7 cellular contexts compared by ENCODE assay signal in the genomic region with DNA sequence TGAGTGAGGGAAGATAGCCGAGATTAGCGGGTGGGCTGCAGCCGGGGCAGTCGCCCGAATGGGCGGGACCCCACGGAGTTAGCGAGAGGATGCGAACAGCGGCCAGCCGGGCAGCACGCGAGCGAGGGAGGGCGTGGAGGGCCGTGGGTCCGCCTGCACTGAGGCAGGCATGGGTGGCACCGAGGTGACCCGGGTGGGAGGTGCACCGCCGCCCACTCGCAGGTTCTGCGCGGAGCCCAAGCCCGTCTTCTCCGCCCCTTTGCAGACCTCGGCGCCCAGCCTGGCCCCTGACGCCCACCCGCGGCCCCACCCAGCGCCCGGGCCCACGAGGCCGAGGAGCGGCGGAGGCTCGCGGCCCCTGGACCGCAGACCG.
DNase-seq lines count a peak whose midpoint lies in the region; ATAC-seq and TF ChIP-seq lines count a peak whose summit lies in the region.
"Not testable (repeated sequence)": the region's sequence is repeated elsewhere in the genome, so short reads cannot be mapped to it uniquely, and the experiment has no call there.

No MANE protein-coding gene starts in this region.

- not testable (repeated sequence) for H3K27me3 ChIP-seq in esophagus squamous epithelium, neural progenitor cell

- H3K9me3 ChIP-seq in OCI-LY7 (ENCODE audit: low read length); esophagus squamous epithelium; neural progenitor cell (ENCODE audit: low read depth): not testable (repeated sequence)

- not testable (repeated sequence) for H3K4me1 Mint-ChIP-seq in activated T-cell treated with anti-CD3 and anti-CD28 coated beads, Interleukin-2, amount 50 U/mL, for 4 hours (ENCODE audit: low read depth); neural progenitor cell

- peak overlapping the region; percentile 55 for H3K4me3 ChIP-seq in OCI-LY7 (ENCODE audit: low read depth, low read length, poor library complexity, severe bottlenecking)
- peak overlapping the region in 3 of 4 donors; percentile 35 to 61 (median 49) for H3K4me3 ChIP-seq in esophagus squamous epithelium
- peak overlapping the region; percentile 30 for H3K4me3 ChIP-seq in neural progenitor cell

- not testable (repeated sequence) for TF ChIP-seq CTCF in OCI-LY7 (conservative IDR thresholded peaks at IDR 0.05; ENCODE audit: low read length); esophagus squamous epithelium (IDR thresholded peaks at IDR 0.05); neural progenitor cell (IDR thresholded peaks at IDR 0.05)

- not testable (repeated sequence) for H3K9me2 ChIP-seq in OCI-LY7 (ENCODE audit: insufficient read depth, low read length)

- TF ChIP-seq POLR2A in esophagus squamous epithelium (IDR thresholded peaks at IDR 0.05): not testable (repeated sequence)

- H4K20me1 ChIP-seq in OCI-LY7 (ENCODE audit: insufficient read depth, low read length); neural progenitor cell (ENCODE audit: low read depth): not testable (repeated sequence)

- not testable (repeated sequence) for H3K4me1 ChIP-seq in OCI-LY7 (ENCODE audit: insufficient read depth, low read length, poor library complexity, severe bottlenecking); esophagus squamous epithelium; neural progenitor cell

- POLR2A ChIA-PET in OCI-LY7 (lab: Charles Lee): not testable (repeated sequence)

- not testable (repeated sequence) for H3K9me3 Mint-ChIP-seq in activated T-cell treated with anti-CD3 and anti-CD28 coated beads, Interleukin-2, amount 50 U/mL, for 4 hours; neural progenitor cell

- H3K27me3 Mint-ChIP-seq in activated T-cell treated with anti-CD3 and anti-CD28 coated beads, Interleukin-2, amount 50 U/mL, for 4 hours (ENCODE audit: low read depth); neural progenitor cell (ENCODE audit: insufficient read depth, low read depth): not testable (repeated sequence)

- not testable (repeated sequence) for H3K27ac ChIP-seq in OCI-LY7 (ENCODE audit: low read depth, low read length, poor library complexity, severe bottlenecking); neural progenitor cell
- H3K27ac ChIP-seq in esophagus squamous epithelium: peak overlapping the region in 1 of 4 donors; percentile 42

- not testable (repeated sequence) for H3K36me3 ChIP-seq in OCI-LY7 (ENCODE audit: insufficient read depth, low read length); esophagus squamous epithelium; neural progenitor cell

- not testable (repeated sequence) for H3K9ac ChIP-seq in neural progenitor cell

- not testable (repeated sequence) for H2AFZ ChIP-seq in OCI-LY7 (ENCODE audit: low read length); neural progenitor cell (replicated peaks)

- not testable (repeated sequence) for H3K4me3 Mint-ChIP-seq in activated T-cell treated with anti-CD3 and anti-CD28 coated beads, Interleukin-2, amount 50 U/mL, for 4 hours; neural progenitor cell

- peak overlapping the region; percentile 62; the same call in 1 of the 2 replicates for H3K4me2 ChIP-seq in OCI-LY7 (ENCODE audit: low read length)
- not testable (repeated sequence) for H3K4me2 ChIP-seq in neural progenitor cell

- DNase-seq in OCI-LY7 (ENCODE audit: low spot score); activated T-cell treated with anti-CD3 and anti-CD28 coated beads, Interleukin-2, amount 50 U/mL, for 4 hours; esophagus squamous epithelium (lab: John Stamatoyannopoulos, UW); neural progenitor cell (ENCODE audit: low spot score): not testable (repeated sequence)

- H3F3A ChIP-seq in neural progenitor cell (ENCODE audit: low read depth): not testable (repeated sequence)

- BruUV-seq in OCI-LY7 (replicated peaks; lab: Mats Ljungman, UMichigan): not testable (repeated sequence)

- ATAC-seq in GM18517 (IDR thresholded peaks at IDR 0.05; ENCODE audit: unreplicated experiment) (peak; percentile 17), GM21390 (IDR thresholded peaks at IDR 0.05; ENCODE audit: unreplicated experiment) (peak; percentile 14), HG02885 (IDR thresholded peaks at IDR 0.05; ENCODE audit: poor library complexity, unreplicated experiment) (peak; percentile 24)
- ATAC-seq in activated T-cell treated with anti-CD3 and anti-CD28 coated beads, Interleukin-2, amount 50 U/mL, for 4 hours: peak; percentile 36 to 45

- H3K79me2 ChIP-seq in OCI-LY7 (ENCODE audit: insufficient read depth, low read depth, low read length); neural progenitor cell (ENCODE audit: low read depth): not testable (repeated sequence)

- not testable (repeated sequence) for H3K27ac Mint-ChIP-seq in neural progenitor cell

- intact Hi-C loops in OCI-LY7 (cut with micrococcal nuclease; ENCODE audit: unreplicated experiment); esophagus squamous epithelium (cut with DNase I): not testable (repeated sequence)

- not testable (repeated sequence) for H3K36me3 Mint-ChIP-seq in activated T-cell treated with anti-CD3 and anti-CD28 coated beads, Interleukin-2, amount 50 U/mL, for 4 hours (ENCODE audit: insufficient read depth); neural progenitor cell

- no CpG with 5 or more reads among the region's 41 CpGs for WGBS in esophagus squamous epithelium, 2 donors

- CTCF ChIA-PET in OCI-LY7 (lab: Charles Lee; ENCODE audit: unreplicated experiment): not testable (repeated sequence)
